20 cellular contexts compared by ENCODE assay signal in the genomic region with DNA sequence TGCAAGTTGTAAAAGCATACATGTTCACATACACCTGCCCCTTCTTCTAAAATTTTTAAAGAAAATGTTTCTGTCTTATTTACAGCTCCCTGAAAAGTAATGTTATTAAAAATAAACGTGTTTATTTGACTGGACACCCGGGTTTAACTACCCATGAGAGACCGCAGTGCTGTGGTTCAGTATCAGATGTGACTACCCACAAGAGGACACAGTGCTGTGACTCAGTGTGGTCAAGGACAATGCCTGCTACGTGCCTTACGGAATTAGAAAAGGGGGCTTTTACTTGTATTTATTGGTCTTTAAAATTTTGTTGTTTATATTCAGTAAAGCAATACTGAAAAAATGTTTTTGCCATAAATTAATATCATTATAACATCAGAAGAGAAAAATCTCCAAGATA.
"Had no signal": no experiment of that assay in that cellular context is flagged by ENCODE, and none has a peak within 500 bp of the region (broad histone marks: within the 10 kb centered on the region; RNA-seq: fewer than 3 reads in every experiment).

No MANE protein-coding gene starts in this region.

- H3K27me3 ChIP-seq: esophagus muscularis mucosa, gastrocnemius medialis, right lobe of liver, tibial nerve had no signal

- H3K4me1 ChIP-seq: esophagus muscularis mucosa, gastrocnemius medialis, parathyroid adenoma, right lobe of liver, tibial nerve had no signal

- DNase-seq: activated CD8-positive, alpha-beta memory T cell treated with anti-CD3 and anti-CD28 coated beads for 24 hours; activated CD8-positive, alpha-beta memory T cell treated with anti-CD3 and anti-CD28 coated beads, Interleukin-2, amount 50 U/mL, for 4 hours; activated naive CD4-positive, alpha-beta T cell; activated T-cell treated with anti-CD3 and anti-CD28 coated beads, Interleukin-2, amount 50 U/mL, for 24 hours; amniotic stem cell; cerebellar nuclear complex; gastrocnemius medialis; head of caudate nucleus; hypothalamus; left cardiac atrium; nephron progenitor cell; right lobe of liver; stimulated activated CD4-positive, alpha-beta T cell treated with anti-CD3 and anti-CD28 coated beads, Interleukin-2, amount 100 ng/mL, for 24 hours; stimulated activated naive CD8-positive, alpha-beta T cell treated with anti-CD3 and anti-CD28 coated beads, Interleukin-15, amount 100 ng/mL, for 72 hours had no signal

- ATAC-seq: gastrocnemius medialis; left cardiac atrium; right lobe of liver; stimulated activated effector memory CD8-positive, alpha-beta T cell treated with anti-CD3 and anti-CD28 coated beads, Interleukin-12 subunit alpha, Interleukin-12 subunit beta, amount 100 ng/mL, for 72 hours; stimulated activated naive CD8-positive, alpha-beta T cell treated with anti-CD3 and anti-CD28 coated beads, Interleukin-15, amount 100 ng/mL, for 72 hours had no signal

- H3K27ac ChIP-seq: coronary artery, esophagus muscularis mucosa, gastrocnemius medialis, parathyroid adenoma, right lobe of liver, skin epidermis, tibial nerve had no signal

- H2AFZ ChIP-seq: parathyroid adenoma had no signal

- H3K9ac ChIP-seq: parathyroid adenoma had no signal

- H3K36me3 ChIP-seq: esophagus muscularis mucosa, gastrocnemius medialis, right lobe of liver, tibial nerve had no signal

- H3K9me3 ChIP-seq: esophagus muscularis mucosa, gastrocnemius medialis, right lobe of liver, tibial nerve had no signal

- H3K4me3 ChIP-seq: coronary artery, esophagus muscularis mucosa, gastrocnemius medialis, right lobe of liver, skin epidermis, tibial nerve had no signal
